Comparison of ENCODE assay signal across 7 cellular contexts in the genomic region with DNA sequence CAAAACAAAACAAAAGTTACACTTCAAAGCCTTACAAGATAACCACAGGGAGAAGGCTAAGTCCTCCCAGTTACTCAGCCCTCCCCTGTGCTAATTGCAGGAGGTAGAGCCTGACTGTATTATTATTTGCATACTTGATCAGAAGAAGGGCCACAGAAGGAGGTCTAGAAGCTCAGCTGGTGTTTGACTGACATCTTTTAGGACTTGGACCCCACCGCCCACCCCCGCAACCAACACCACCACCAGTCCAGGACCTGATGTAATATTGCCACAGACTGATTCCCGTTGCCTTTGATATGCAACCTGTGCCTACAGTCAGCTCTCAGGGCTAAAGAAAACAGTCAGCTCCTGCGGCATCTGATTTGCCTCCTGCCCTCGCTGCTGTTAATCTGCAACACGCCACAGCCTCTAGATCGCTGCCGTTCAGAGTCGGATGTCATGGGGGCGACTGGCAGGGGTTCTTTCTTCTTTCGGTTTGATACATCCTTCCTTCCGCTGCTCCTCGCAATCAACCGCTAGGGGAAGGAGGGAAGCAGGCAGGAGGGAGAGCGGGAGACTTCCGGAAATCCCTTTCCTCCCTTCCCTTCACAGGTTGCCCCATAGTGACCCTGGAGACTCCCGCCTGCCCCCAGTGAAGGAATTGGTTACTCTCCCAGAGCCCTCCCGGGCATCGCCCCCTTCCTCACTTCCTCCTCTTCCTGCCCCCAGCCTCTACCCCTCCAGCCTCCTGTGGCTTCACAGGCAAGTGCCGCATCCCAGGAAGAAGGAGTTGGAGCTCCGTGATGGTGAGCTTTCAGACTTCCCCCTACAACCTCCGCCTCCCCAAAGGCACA.
DNase-seq lines count a peak whose midpoint lies in the region; ATAC-seq, FAIRE-seq and TF ChIP-seq lines count a peak whose summit lies in the region.

No MANE protein-coding gene starts in this region.

- FAIRE-seq in GM12892 (lab: Jason Lieb, UNC), result peak; percentile 96

- H3K27ac Mint-ChIP-seq in activated CD4-positive, alpha-beta memory T cell treated with anti-CD3 and anti-CD28 coated beads, Interleukin-2, amount 10 ng/mL, durations not matched to agents 7 days and 5 days, result peak overlapping the region; percentile 35
- peak overlapping the region; percentile 79 to 87 (median 80) for H3K27ac Mint-ChIP-seq in nephron

- ATAC-seq in GM21737 (IDR thresholded peaks at IDR 0.05; ENCODE audit: unreplicated experiment), result peak; percentile 73

- peak overlapping the region; percentile 37 for H3K27ac ChIP-seq in KOPT-K1 (ENCODE audit: low read depth, low read length, poor library complexity, severe bottlenecking)

- H3K27me3 Mint-ChIP-seq in activated CD4-positive, alpha-beta memory T cell treated with anti-CD3 and anti-CD28 coated beads, Interleukin-2, amount 10 ng/mL, durations not matched to agents 7 days and 5 days, result no peaks in the 10 kb centered on the region
- H3K27me3 Mint-ChIP-seq in nephron (ENCODE audit: low read depth), result no peaks in the 10 kb centered on the region

- TF ChIP-seq CTCF in fibroblast of villous mesenchyme (IDR thresholded peaks at IDR 0.05; ENCODE audit: insufficient read depth, low read depth, low read length) (peak; percentile 44), nephron (IDR thresholded peaks at IDR 0.05; ENCODE audit: unreplicated experiment in 3 of 3) (peak; percentile 40 to 60 (median 53))

- CTCF ChIA-PET in activated CD4-positive, alpha-beta memory T cell treated with anti-CD3 and anti-CD28 coated beads, Interleukin-2, amount 10 ng/mL, durations not matched to agents 7 days and 5 days (lab: Charles Lee), result no interaction called here

- H3K4me1 Mint-ChIP-seq in activated CD4-positive, alpha-beta memory T cell treated with anti-CD3 and anti-CD28 coated beads, Interleukin-2, amount 10 ng/mL, durations not matched to agents 7 days and 5 days, result peaks cover 3% of the 10 kb centered on the region
- H3K4me1 Mint-ChIP-seq in nephron, result peaks cover 42% of the 10 kb centered on the region

- no peaks in the 10 kb centered on the region for H3K36me3 Mint-ChIP-seq in activated CD4-positive, alpha-beta memory T cell treated with anti-CD3 and anti-CD28 coated beads, Interleukin-2, amount 10 ng/mL, durations not matched to agents 7 days and 5 days (ENCODE audit: low read depth)
- no peaks in the 10 kb centered on the region for H3K36me3 Mint-ChIP-seq in nephron (ENCODE audit: low read depth)

- peak overlapping the region; percentile 24 for H3K4me3 Mint-ChIP-seq in activated CD4-positive, alpha-beta memory T cell treated with anti-CD3 and anti-CD28 coated beads, Interleukin-2, amount 10 ng/mL, durations not matched to agents 7 days and 5 days
- peak overlapping the region; percentile 82 to 94 (median 87) for H3K4me3 Mint-ChIP-seq in nephron

- H3K36me3 ChIP-seq in KOPT-K1 (ENCODE audit: insufficient read depth, low read length), result no peaks in the 10 kb centered on the region

- no peaks in the 10 kb centered on the region for H3K9me3 ChIP-seq in KOPT-K1 (ENCODE audit: insufficient read depth, low read length, poor library complexity, severe bottlenecking)

- H3K4me3 ChIP-seq in fibroblast of villous mesenchyme (ENCODE audit: low read depth, low read length), result peak overlapping the region; percentile 57

- POLR2A ChIA-PET in activated CD4-positive, alpha-beta memory T cell treated with anti-CD3 and anti-CD28 coated beads, Interleukin-2, amount 10 ng/mL, durations not matched to agents 7 days and 5 days (lab: Charles Lee), result no interaction called here

- TF ChIP-seq POLR2A in GM12892 (IDR thresholded peaks at IDR 0.05; ENCODE audit: low read depth, low read length), result peak; percentile 57; the same call in 1 of the 2 replicates

- DNase-seq in GM12892 (ENCODE audit: insufficient read length) (no peak), fibroblast of villous mesenchyme (ENCODE audit: low read depth) (peak; percentile 28), DMS 273 treated with DMSO at 0.1 percent for 48 hours (lab: John Stamatoyannopoulos, UW) (no peak)
- DNase-seq in activated CD4-positive, alpha-beta memory T cell treated with anti-CD3 and anti-CD28 coated beads, Interleukin-2, amount 10 ng/mL, durations not matched to agents 7 days and 5 days, result peak; percentile 26

- H3K9me3 Mint-ChIP-seq in activated CD4-positive, alpha-beta memory T cell treated with anti-CD3 and anti-CD28 coated beads, Interleukin-2, amount 10 ng/mL, durations not matched to agents 7 days and 5 days, result no peaks in the 10 kb centered on the region
- no peaks in the 10 kb centered on the region for H3K9me3 Mint-ChIP-seq in nephron

Comparison
In these comparisons a context has a peak if more than half of its experiments do, and no peak if none do; other contexts are left out.
1. DNase-seq: peak in activated CD4-positive, alpha-beta memory T cell treated with anti-CD3 and anti-CD28 coated beads, Interleukin-2, amount 10 ng/mL, durations not matched to agents 7 days and 5 days (single experiment) and fibroblast of villous mesenchyme (single experiment); none in GM12892 (single experiment) and DMS 273 treated with DMSO at 0.1 percent for 48 hours (single experiment).